Comparison of ENCODE assay signal across 16 cellular contexts in the genomic region with DNA sequence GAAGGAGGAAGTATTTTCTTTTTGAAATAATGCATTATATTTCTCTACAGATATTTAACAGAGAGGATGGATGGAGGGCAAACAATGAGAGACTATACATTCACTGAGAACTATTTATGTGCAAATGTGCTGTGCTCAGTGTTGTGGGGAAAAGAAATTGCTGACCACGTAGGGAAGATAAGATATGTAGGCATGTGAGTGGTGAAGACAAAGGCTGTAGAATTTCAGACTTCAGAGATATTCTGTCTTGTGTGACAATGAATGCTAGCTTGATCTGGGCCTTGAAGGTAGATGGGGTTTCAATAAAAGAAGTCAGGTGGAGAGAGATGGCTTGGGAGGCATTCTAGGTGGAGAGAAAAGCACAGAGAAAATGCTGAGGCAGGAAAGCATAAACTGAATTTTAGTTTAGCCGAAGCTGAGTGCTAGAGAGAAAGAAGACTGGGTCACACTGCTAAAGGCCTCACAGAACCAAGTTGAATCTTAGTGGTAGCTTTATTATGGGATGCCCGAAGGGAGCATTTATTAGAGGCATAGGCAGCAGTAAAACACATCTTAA. TPM values are rescaled to one million over a fixed set of nuclear protein-coding genes. Genes with fewer than 3 reads are reported as not detected.
DNase-seq lines count a peak whose midpoint lies in the region; ATAC-seq and TF ChIP-seq lines count a peak whose summit lies in the region.
"Had no signal": no experiment of that assay in that cellular context is flagged by ENCODE, and none has a peak within 500 bp of the region (broad histone marks: within the 10 kb centered on the region; RNA-seq: fewer than 3 reads in every experiment).

No MANE protein-coding gene starts in this region.

- H3K27ac ChIP-seq in H9 (ENCODE audit: insufficient read length, low read depth, low read length) (peak overlapping the region; percentile 93), OCI-LY1 (ENCODE audit: low read depth, low read length, poor library complexity, severe bottlenecking) (peak overlapping the region; percentile 37), ectodermal cell (ENCODE audit: insufficient read depth, low read depth, low read length, poor library complexity, severe bottlenecking) (peak overlapping the region; percentile 31)
- H3K27ac ChIP-seq: prostate gland had no signal

- no peak overlapping the region for H3K14ac ChIP-seq in H9 (ENCODE audit: insufficient read depth, low read length)

- no peak overlapping the region for H3K23ac ChIP-seq in H9 (ENCODE audit: insufficient read length, low read depth, low read length)

- H4K20me1 ChIP-seq in H9 (ENCODE audit: control insufficient read depth, insufficient read depth, insufficient read length), result no peaks in the 10 kb centered on the region
- no peaks in the 10 kb centered on the region for H4K20me1 ChIP-seq in OCI-LY1 (ENCODE audit: insufficient read depth, low read length)

- H3K79me2 ChIP-seq in H9 (ENCODE audit: insufficient read depth, low read length) (no peaks in the 10 kb centered on the region), OCI-LY1 (ENCODE audit: insufficient read depth, low read length) (no peaks in the 10 kb centered on the region)

- H3K9me2 ChIP-seq in OCI-LY1 (ENCODE audit: low read depth, low read length), result no peaks in the 10 kb centered on the region

- H3K36me3 Mint-ChIP-seq in H9 (ENCODE audit: insufficient read depth in 1 of 3, low read depth in 3 of 3), result peaks cover 4 to 19% (median 8%) of the 10 kb centered on the region in 3 experiments; a peak in 4 of 7 replicates

- H2BK20ac ChIP-seq in H9 (ENCODE audit: low read depth, low read length, poor library complexity, severe bottlenecking), result no peak overlapping the region

- no peaks in the 10 kb centered on the region for H3K79me1 ChIP-seq in H9 (ENCODE audit: insufficient read depth, low read depth, low read length, poor library complexity, severe bottlenecking)

- H4K8ac ChIP-seq in H9 (replicated peaks; ENCODE audit: insufficient read length, low read depth, low read length), result no peak overlapping the region

- no peak overlapping the region for H4K91ac ChIP-seq in H9 (ENCODE audit: insufficient read length, low read depth, low read length)

- H3K36me3 ChIP-seq in OCI-LY1 (ENCODE audit: insufficient read depth, low read length), result no peaks in the 10 kb centered on the region
- H3K36me3 ChIP-seq in ectodermal cell (ENCODE audit: control insufficient read depth, insufficient read depth, low read length), result no peaks in the 10 kb centered on the region
- no peaks in the 10 kb centered on the region for H3K36me3 ChIP-seq in neuron (ENCODE audit: insufficient read depth, low read length)
- H3K36me3 ChIP-seq: BE2C, prostate gland had no signal

- no peak overlapping the region for H2BK15ac ChIP-seq in H9 (ENCODE audit: low read depth, low read length)

- H3K27me3 ChIP-seq in H9 (ENCODE audit: insufficient read depth, low read length) (no peaks in the 10 kb centered on the region), OCI-LY1 (ENCODE audit: insufficient read depth, low read length) (no peaks in the 10 kb centered on the region), ectodermal cell (ENCODE audit: control insufficient read depth, insufficient read depth, low read length, poor library complexity, severe bottlenecking) (no peaks in the 10 kb centered on the region), neuron (ENCODE audit: insufficient read depth, low read length) (no peaks in the 10 kb centered on the region)
- H3K27me3 ChIP-seq: BE2C had no signal

- peaks cover 11% of the 10 kb centered on the region; the same call in 1 of the 2 replicates for H3K4me1 ChIP-seq in H9 (ENCODE audit: insufficient read depth, low read length)
- H3K4me1 ChIP-seq in OCI-LY1 (ENCODE audit: insufficient read depth, low read length, severe bottlenecking), result peaks cover 15% of the 10 kb centered on the region
- H3K4me1 ChIP-seq in ectodermal cell (ENCODE audit: control insufficient read depth, insufficient read depth, low read length), result peaks cover 18% of the 10 kb centered on the region
- H3K4me1 ChIP-seq in neuron (ENCODE audit: insufficient read depth, low read length), result peaks cover 38% of the 10 kb centered on the region
- H3K4me1 ChIP-seq: BE2C, prostate gland had no signal

- H3F3A ChIP-seq in OCI-LY1 (ENCODE audit: insufficient read depth, low read length), result no peaks in the 10 kb centered on the region

- no peak for TF ChIP-seq CTCF in H9 (conservative IDR thresholded peaks at IDR 0.05)
- no peak for TF ChIP-seq CTCF in OCI-LY1 (IDR thresholded peaks at IDR 0.05; ENCODE audit: low read length)

- H3K4ac ChIP-seq in H9 (ENCODE audit: low read depth, low read length), result no peak overlapping the region

- no peak overlapping the region for H2AK5ac ChIP-seq in H9 (ENCODE audit: insufficient read length, low read length)

- H3K4me2 ChIP-seq in H9 (ENCODE audit: insufficient read depth, insufficient read length, low read length) (no peak overlapping the region), OCI-LY1 (ENCODE audit: low read length) (no peak overlapping the region)

- no peak overlapping the region for H2BK12ac ChIP-seq in H9 (ENCODE audit: insufficient read length, low read depth, low read length)

- H2BK120ac ChIP-seq in H9 (ENCODE audit: low read depth, low read length, poor library complexity, severe bottlenecking), result no peak overlapping the region

- peak overlapping the region; percentile 1 for H2BK5ac ChIP-seq in H9 (ENCODE audit: insufficient read length, low read length)

- H3T11ph ChIP-seq in H9 (ENCODE audit: low read length), result no peak overlapping the region

- H3K18ac ChIP-seq in H9 (ENCODE audit: insufficient read length, low read depth, low read length), result peak overlapping the region; percentile 47

- no CpG with 5 or more reads among the region's 3 CpGs for WGBS in H9 (ENCODE audit: extremely low coverage, insufficient read length, low lambda C conversion rate)
- 66 to 71% methylated on average over 3 of the region's 3 CpGs for WGBS in ectodermal cell, 2 experiments

- H3K27ac Mint-ChIP-seq in H9, result peak overlapping the region; percentile 95 to 99 (median 97)

- H3K4me1 Mint-ChIP-seq in H9, result peaks cover 40 to 42% of the 10 kb centered on the region in 2 experiments

- DNase-seq in H9 (no peak), mucosa of gallbladder (ENCODE audit: low spot score) (no peak), NCI-H524 (lab: John Stamatoyannopoulos, UW) (no peak)
- DNase-seq in activated CD4-positive, alpha-beta T cell treated with anti-CD3 and anti-CD28 coated beads for 48 hours, result no peak
- DNase-seq: activated CD4-positive, alpha-beta T cell treated with anti-CD3 and anti-CD28 coated beads, Interleukin-2, amount 50 U/mL, for 4 hours; BE2C; H7; NCI-H1930; NCI-H526 treated with DMSO at 0.1 percent for 48 hours; T1000 had no signal

- peak overlapping the region; percentile 28 for H3K9ac ChIP-seq in H9 (ENCODE audit: extremely low read depth, insufficient read length, low read length)
- no peak overlapping the region for H3K9ac ChIP-seq in OCI-LY1 (ENCODE audit: low read length)

- H2AFZ ChIP-seq in H9 (ENCODE audit: low read length) (no peak overlapping the region), OCI-LY1 (ENCODE audit: low read length) (peak overlapping the region; percentile 35; the same call in 1 of the 2 replicates), neuron (ENCODE audit: low read depth, low read length) (peak overlapping the region; percentile 2)

- H3K9me3 ChIP-seq in H9 (ENCODE audit: control insufficient read depth, low read depth, low read length) (no peaks in the 10 kb centered on the region), OCI-LY1 (ENCODE audit: low read length) (no peaks in the 10 kb centered on the region), ectodermal cell (ENCODE audit: control insufficient read depth, low read length) (no peaks in the 10 kb centered on the region), neuron (ENCODE audit: low read length) (no peaks in the 10 kb centered on the region)
- H3K9me3 ChIP-seq: BE2C, prostate gland had no signal

- H3K4me3 Mint-ChIP-seq in H9, result peak overlapping the region in 1 of 2 experiments; percentile 53; a peak in 3 of 5 replicates

- no peak overlapping the region for H3K56ac ChIP-seq in H9 (ENCODE audit: insufficient read length, low read depth, low read length)

- peaks cover 2% of the 10 kb centered on the region for H3K23me2 ChIP-seq in H9 (ENCODE audit: insufficient read length, low read depth, low read length, poor library complexity, severe bottlenecking)

- H3K27me3 Mint-ChIP-seq in H9 (ENCODE audit: low read depth), result no peaks in the 10 kb centered on the region

- ATAC-seq in HG03025 (IDR thresholded peaks at IDR 0.05; ENCODE audit: low FRiP score, unreplicated experiment), result no peak
- ATAC-seq: Right ventricle myocardium inferior had no signal

- no peak overlapping the region for H4K5ac ChIP-seq in H9 (ENCODE audit: insufficient read length, low read depth, low read length)

- H3K9me3 Mint-ChIP-seq in H9, result peaks cover 6 to 11% of the 10 kb centered on the region in 2 experiments

- H3K4me3 ChIP-seq in OCI-LY1 (ENCODE audit: low read depth, low read length, poor library complexity, severe bottlenecking) (no peak overlapping the region), ectodermal cell (ENCODE audit: insufficient read depth, low read depth, low read length) (no peak overlapping the region), neuron (ENCODE audit: low read length) (no peak overlapping the region)
- H3K4me3 ChIP-seq: prostate gland had no signal

RNA-seq across cellular contexts. Expression of a gene that starts 56.9 kb away (rescaled TPM):
- total RNA-seq in H9 (2021) (13,057 and 13,182 TPM in 2 replicates), mucosa of gallbladder (8,853 TPM)
- polyA plus RNA-seq in ectodermal cell (2013, experiment 1 of 4), result 12,851 TPM
- polyA plus RNA-seq in ectodermal cell (2013, experiment 2 of 4), result 12,629 TPM
- 9,874 TPM for polyA plus RNA-seq in ectodermal cell (2013, experiment 3 of 4)
- 10,984 TPM for polyA plus RNA-seq in ectodermal cell (2013, experiment 4 of 4)

Comparison
In these comparisons a context has a peak if more than half of its experiments do, and no peak if none do; other contexts are left out.
1. H3K27ac ChIP-seq: peak in every context shown above with its lines; median percentile 93 in H9; 37 in OCI-LY1; 31 in ectodermal cell.